Comparison of ENCODE assay signal across 1 cellular context in the genomic region with DNA sequence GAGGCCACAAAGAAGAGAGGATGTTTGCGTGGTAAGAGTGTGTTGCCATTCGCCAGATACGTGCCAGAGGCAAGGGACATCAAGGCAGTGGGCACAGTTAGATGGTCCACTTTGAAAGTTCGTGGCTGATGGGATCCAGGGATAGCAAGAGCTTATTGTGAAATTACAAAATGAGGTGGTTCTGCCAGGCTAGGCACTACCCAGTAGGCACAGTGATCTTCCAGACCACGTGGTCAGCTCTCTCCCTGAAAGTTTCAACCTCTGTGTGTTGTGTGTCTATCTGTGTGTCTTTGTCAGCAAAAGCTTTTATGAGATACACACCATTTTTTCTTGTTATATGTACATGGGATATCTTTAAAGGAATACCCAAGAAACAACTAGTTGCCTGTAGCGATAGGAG.
TF ChIP-seq lines count a peak whose summit lies in the region.

No MANE protein-coding gene starts in this region.

TF ChIP-seq in HepG2, 621 proteins besides CTCF, POLR2A, EP300 and RAD21:
- TF ChIP-seq MED1 (CRISPR knock-in tag; IDR thresholded peaks at IDR 0.05) = no peak
- no peak for TF ChIP-seq TSC22D2 (CRISPR knock-in tag; IDR thresholded peaks at IDR 0.05; ENCODE audit: borderline replicate concordance)
- TF ChIP-seq ZNF230 (CRISPR knock-in tag; IDR thresholded peaks at IDR 0.05) = no peak
- TF ChIP-seq, protein P1, sequence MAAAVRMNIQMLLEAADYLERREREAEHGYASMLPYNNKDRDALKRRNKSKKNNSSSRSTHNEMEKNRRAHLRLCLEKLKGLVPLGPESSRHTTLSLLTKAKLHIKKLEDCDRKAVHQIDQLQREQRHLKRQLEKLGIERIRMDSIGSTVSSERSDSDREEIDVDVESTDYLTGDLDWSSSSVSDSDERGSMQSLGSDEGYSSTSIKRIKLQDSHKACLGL (CRISPR knock-in tag; IDR thresholded peaks at IDR 0.05) = no peak
- TF ChIP-seq SALL1 (CRISPR knock-in tag; IDR thresholded peaks at IDR 0.05) = no peak
- TF ChIP-seq, protein P2, sequence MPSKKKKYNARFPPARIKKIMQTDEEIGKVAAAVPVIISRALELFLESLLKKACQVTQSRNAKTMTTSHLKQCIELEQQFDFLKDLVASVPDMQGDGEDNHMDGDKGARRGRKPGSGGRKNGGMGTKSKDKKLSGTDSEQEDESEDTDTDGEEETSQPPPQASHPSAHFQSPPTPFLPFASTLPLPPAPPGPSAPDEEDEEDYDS (CRISPR knock-in tag; IDR thresholded peaks at IDR 0.05) = no peak
- no peak for TF ChIP-seq POLR2G (IDR thresholded peaks at IDR 0.05; ENCODE audit: low read depth, low read length)
- TF ChIP-seq ZNF629 (CRISPR knock-in tag; conservative IDR thresholded peaks at IDR 0.05) = no peak
- no peak for TF ChIP-seq NFIB (CRISPR knock-in tag; IDR thresholded peaks at IDR 0.05; ENCODE audit: borderline replicate concordance)
- no peak for TF ChIP-seq NR2F2 (IDR thresholded peaks at IDR 0.05; ENCODE audit: borderline replicate concordance, low read depth)
- TF ChIP-seq TCF7 (IDR thresholded peaks at IDR 0.05; ENCODE audit: low read depth) = no peak
